In the genomic region with DNA sequence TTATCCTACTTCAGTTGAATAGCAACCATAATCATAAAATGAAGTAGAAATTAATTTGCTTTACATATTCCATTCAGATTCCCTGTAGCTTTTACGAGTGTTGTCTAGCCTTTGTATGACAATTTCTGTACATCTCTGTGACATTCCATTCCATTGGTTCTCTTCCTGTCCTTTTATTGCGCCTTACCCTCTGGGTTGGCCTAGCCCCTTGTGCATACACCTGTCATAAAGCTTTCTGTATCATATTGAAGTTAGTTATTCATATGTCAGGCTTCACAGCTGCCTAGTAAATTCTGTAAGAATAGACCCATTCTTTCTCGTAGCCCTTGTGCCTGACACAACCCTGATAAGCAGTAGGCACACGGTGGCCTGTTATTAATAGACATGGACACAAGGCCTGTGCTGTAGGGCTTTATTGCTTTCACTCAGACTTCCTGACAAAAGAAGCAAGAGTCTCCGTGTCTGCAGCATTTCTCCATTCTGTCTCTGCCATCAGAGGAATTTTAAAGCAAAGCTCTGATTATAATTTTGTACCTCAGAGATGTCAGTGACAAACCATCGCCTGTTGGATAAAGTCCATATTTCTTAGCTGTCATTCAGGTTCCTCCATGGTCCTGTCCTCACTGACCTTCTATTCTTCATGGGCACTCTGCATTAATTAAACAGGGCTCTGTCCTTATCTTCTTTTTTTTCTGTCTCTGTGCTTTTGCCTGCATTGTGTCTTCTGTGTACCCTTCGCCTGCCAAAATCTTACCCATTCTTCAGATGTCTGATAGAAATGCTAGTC, we compare ENCODE assay signal across 14 cellular contexts. TPM values are rescaled to one million over a fixed set of nuclear protein-coding genes. Genes with fewer than 3 reads are reported as not detected.
DNase-seq lines count a peak whose midpoint lies in the region; ATAC-seq, FAIRE-seq and TF ChIP-seq lines count a peak whose summit lies in the region.
"Had no signal": no experiment of that assay in that cellular context is flagged by ENCODE, and none has a peak within 500 bp of the region (broad histone marks: within the 10 kb centered on the region; RNA-seq: fewer than 3 reads in every experiment).

No MANE protein-coding gene starts in this region.

- in situ Hi-C loops in K562 (cut with MboI) = no loop called here

- no peak overlapping the region for H2AFZ ChIP-seq in K562 (ENCODE audit: low read depth, low read length)

- H3K4me2 ChIP-seq in K562 (ENCODE audit: insufficient read depth, low read length) = no peak overlapping the region

- CTCF ChIA-PET in K562 (lab: Yijun Ruan, JAX; ENCODE audit: low intra/inter-chr PET ratio) = no interaction called here

- peak overlapping the region; percentile 44 to 92 (median 55) for H3K27ac Mint-ChIP-seq in CD4-positive, CD25-positive, alpha-beta regulatory T cell

- 48% methylated on average over 7 of the region's 7 CpGs for WGBS in K562 (ENCODE audit: insufficient coverage, low coverage, missing lambda C conversion rate)
- WGBS in right cardiac atrium = 51% methylated on average over 7 of the region's 7 CpGs

- peaks cover 2% of the 10 kb centered on the region for H3K4me1 ChIP-seq in CD4-positive, CD25-positive, alpha-beta regulatory T cell (ENCODE audit: control insufficient read depth, insufficient read depth, low read length, poor library complexity, severe bottlenecking)
- peaks cover 0 to 6% of the 10 kb centered on the region in 2 experiments; a peak in 1 of 5 replicates for H3K4me1 ChIP-seq in K562 (replicated peaks in 1 of 2; ENCODE audit: control insufficient read depth in 2 of 2, insufficient read depth in 2 of 2, low read length in 2 of 2)
- H3K4me1 ChIP-seq in right cardiac atrium (ENCODE audit: control insufficient read depth, insufficient read depth, low read length) = peaks cover 5% of the 10 kb centered on the region

- DNase-seq in CD4-positive, CD25-positive, alpha-beta regulatory T cell = no peak
- peak in 1 of 4 experiments; percentile 30 for DNase-seq in K562 (ENCODE audit: extremely low read depth in 1 of 4, low spot score in 3 of 4)
- DNase-seq in right cardiac atrium = no peak
- no peak for DNase-seq in sciatic nerve (ENCODE audit: low spot score)
- no peak for DNase-seq in NCI-H524 (lab: John Stamatoyannopoulos, UW)
- no peak for DNase-seq in NCI-H1694 treated with DMSO at 0.1 percent for 48 hours (lab: John Stamatoyannopoulos, UW)
- DNase-seq: DND-41, GOT3, naive B cell, spleen had no signal

- no peak for TF ChIP-seq EP300 in K562 (IDR thresholded peaks at IDR 0.05; ENCODE audit: low read length)

- no peaks in the 10 kb centered on the region for H3K27me3 ChIP-seq in CD4-positive, CD25-positive, alpha-beta regulatory T cell (ENCODE audit: control insufficient read depth, insufficient read depth, low read length)
- no peaks in the 10 kb centered on the region for H3K27me3 ChIP-seq in K562 (ENCODE audit: control insufficient read depth in 2 of 2, insufficient read depth in 2 of 2, low read length in 2 of 2)
- no peaks in the 10 kb centered on the region for H3K27me3 ChIP-seq in right cardiac atrium (ENCODE audit: control insufficient read depth, insufficient read depth)
- H3K27me3 ChIP-seq: spleen had no signal

- no peaks in the 10 kb centered on the region for H3K27me3 Mint-ChIP-seq in CD4-positive, CD25-positive, alpha-beta regulatory T cell
- H3K27me3 Mint-ChIP-seq: naive B cell had no signal

- ATAC-seq in CD4-positive, CD25-positive, alpha-beta regulatory T cell (ENCODE audit: low read depth in 2 of 2) = no peak
- ATAC-seq in K562 (peak; percentile 23; the same call in 1 of the 3 replicates), right cardiac atrium (peak; percentile 74 to 82), sciatic nerve (peak; percentile 55), GM19397 (IDR thresholded peaks at IDR 0.05; ENCODE audit: unreplicated experiment) (no peak), GM19035 (IDR thresholded peaks at IDR 0.05; ENCODE audit: unreplicated experiment) (no peak)
- ATAC-seq: GM12878 had no signal

- peaks cover 14% of the 10 kb centered on the region for H3K36me3 Mint-ChIP-seq in CD4-positive, CD25-positive, alpha-beta regulatory T cell

- peaks cover 25% of the 10 kb centered on the region for H3K36me3 ChIP-seq in CD4-positive, CD25-positive, alpha-beta regulatory T cell (ENCODE audit: control insufficient read depth, insufficient read depth, low read length)
- H3K36me3 ChIP-seq in K562 (ENCODE audit: control insufficient read depth, insufficient read depth, low read length) = peaks cover 39% of the 10 kb centered on the region; the same call in 2 of the 3 replicates

- H3K4me3 ChIP-seq in CD4-positive, CD25-positive, alpha-beta regulatory T cell (ENCODE audit: low read depth, low read length) = no peak overlapping the region
- H3K4me3 ChIP-seq in K562 = no peak overlapping the region
- no peak overlapping the region for H3K4me3 ChIP-seq in right cardiac atrium (ENCODE audit: low read length)
- H3K4me3 ChIP-seq: GM12878, spleen had no signal

- H3K9ac ChIP-seq in K562 (ENCODE audit: insufficient read depth in 1 of 2, low read depth in 2 of 2, low read length in 2 of 2) = no peak overlapping the region

- intact Hi-C loops in K562 (cut with micrococcal nuclease) (loop anchor here (5.0 kb wide), 1 partner anchor 163 kb away; a partner anchor contains a TSS), right cardiac atrium (cut with DNase I) (no loop called here), sciatic nerve (cut with DNase I) (no loop called here)

- no peaks in the 10 kb centered on the region for H3K79me2 ChIP-seq in K562 (ENCODE audit: control insufficient read depth, insufficient read depth, low read length)

- TF ChIP-seq CTCF in K562 (IDR thresholded peaks at IDR 0.05 in 2 of 3, conservative IDR thresholded peaks at IDR 0.05 in 1 of 3; ENCODE audit: insufficient read depth in 2 of 3, low read depth in 1 of 3, low read length in 3 of 3) = no peak

- POLR2A ChIA-PET in K562 (lab: Yijun Ruan, JAX) = interaction anchor here (0.6 kb wide), 1 partner anchor 436 kb away, joined by 3 read pairs; no protein-coding TSS in a partner anchor

- TF ChIP-seq RAD21 in K562 (CRISPR knock-in tag; conservative IDR thresholded peaks at IDR 0.05 in 1 of 2, IDR thresholded peaks at IDR 0.05 in 1 of 2) = no peak

- no peak overlapping the region for H3K27ac ChIP-seq in CD4-positive, CD25-positive, alpha-beta regulatory T cell (ENCODE audit: insufficient read depth, low read length, poor library complexity, severe bottlenecking)
- H3K27ac ChIP-seq in K562 (ENCODE audit: extremely low read depth, low read depth, low read length) (0 out of 3 replicates have a peak overlapping the region, but pooled peaks have one; percentile 9), right cardiac atrium (ENCODE audit: low read length) (peak overlapping the region; percentile 92)

- H3K9me3 ChIP-seq in CD4-positive, CD25-positive, alpha-beta regulatory T cell (ENCODE audit: control insufficient read depth in 2 of 2, low read length in 2 of 2) = no peaks in the 10 kb centered on the region
- H3K9me3 ChIP-seq in K562 (replicated peaks; ENCODE audit: control insufficient read depth, insufficient read depth, low read depth, low read length) = no peaks in the 10 kb centered on the region
- no peaks in the 10 kb centered on the region for H3K9me3 ChIP-seq in right cardiac atrium (ENCODE audit: control insufficient read depth, low read length)
- H3K9me3 ChIP-seq: spleen had no signal

- H3K4me1 Mint-ChIP-seq in CD4-positive, CD25-positive, alpha-beta regulatory T cell = peaks cover 5 to 10% (median 6%) of the 10 kb centered on the region in 4 donors

- no peaks in the 10 kb centered on the region for H3K9me1 ChIP-seq in K562 (ENCODE audit: control insufficient read depth, insufficient read depth, low read length)

- no peak for TF ChIP-seq POLR2A in K562 (conservative IDR thresholded peaks at IDR 0.05)

- BruUV-seq in K562 (replicated peaks; lab: Mats Ljungman, UMichigan) = no TSS peak

- FAIRE-seq in K562 (lab: Jason Lieb, UNC) = no peak
- FAIRE-seq: bronchial epithelial cell, GM12878 had no signal

- no peaks in the 10 kb centered on the region for H4K20me1 ChIP-seq in K562 (replicated peaks; ENCODE audit: control insufficient read depth, insufficient read depth, low read length)

- peaks cover 0 to 2% (median 0%) of the 10 kb centered on the region in 7 donors for H3K9me3 Mint-ChIP-seq in CD4-positive, CD25-positive, alpha-beta regulatory T cell
- H3K9me3 Mint-ChIP-seq: naive B cell had no signal

- H3K4me3 Mint-ChIP-seq in CD4-positive, CD25-positive, alpha-beta regulatory T cell = no peak overlapping the region
- H3K4me3 Mint-ChIP-seq: naive B cell had no signal

TF ChIP-seq in K562, 482 proteins besides CTCF, POLR2A, EP300 and RAD21 (continues in another document):
- TF ChIP-seq RCOR1 (IDR thresholded peaks at IDR 0.05; ENCODE audit: borderline replicate concordance in 1 of 2, low read depth in 2 of 2, low read length in 2 of 2) (no peak), MEIS2 (IDR thresholded peaks at IDR 0.05; ENCODE audit: partially characterized antibody) (peak; percentile 5)

RNA-seq across cellular contexts. Expression of a gene that starts 49.4 kb away (rescaled TPM):
- total RNA-seq in CD4-positive, CD25-positive, alpha-beta regulatory T cell = 17.6 TPM
- polyA plus RNA-seq in CD4-positive, CD25-positive, alpha-beta regulatory T cell = 10 to 100 TPM; 56.2 to 84.0 (median 71.2) TPM
- 18.0 and 26.5 TPM in 2 replicates for total RNA-seq in K562 (2011; cell fraction: chromatin; rRNA removed; ENCODE audit: low replicate concordance)
- total RNA-seq in K562 (2011; cell fraction: nucleolus; rRNA removed) = 39.3 and 42.0 TPM in 2 replicates
- total RNA-seq in K562 (2011; cell fraction: nucleoplasm; rRNA removed) = 27.0 and 30.7 TPM in 2 replicates
- total RNA-seq in K562 (2014; rRNA removed) (165 and 212 TPM in 2 replicates), K562 (2014; rRNA removed; fragmentation: Illumina TruSeq; extraction: Trizol) (25.5 and 26.3 TPM in 2 replicates), K562 (2015; rRNA removed; fragmentation: Illumina TruSeq; extraction: Trizol) (60.4 and 63.7 TPM in 2 replicates), K562 (2021) (94.7 and 99.6 TPM in 2 replicates), right cardiac atrium (10 to 100 TPM in 3 of 4 donors, 1 to 10 TPM in 1; 7.2 to 13.1 (median 11.3) TPM), sciatic nerve (10.6 TPM)
- polyA plus RNA-seq in K562 (2011; rRNA removed) (119 and 164 TPM in 2 replicates), K562 (2014; fragmentation: Illumina TruSeq; extraction: Trizol) (35.2 and 84.7 TPM in 2 replicates), K562 (2014; fragmentation: Nextera tagmentation; extraction: Ambion mirVana) (1 to 10 TPM; 5.2 to 8.9 TPM), K562 (2014; rRNA removed) (208 and 209 TPM in 2 replicates), right cardiac atrium (12.7 TPM)
- polyA plus RNA-seq in K562 (2011; cell fraction: cytosol; rRNA removed) = 249 and 453 TPM in 2 replicates
- 84.6 and 89.3 TPM in 2 replicates for polyA plus RNA-seq in K562 (2011; cell fraction: nucleus; rRNA removed)
- 60.9 and 80.1 TPM in 2 replicates for polyA plus RNA-seq in K562 (2012)
- polyA minus RNA-seq in K562 (2011; rRNA and poly(A)+ RNA removed) = 21.5 and 30.2 TPM in 2 replicates
- polyA minus RNA-seq in K562 (2011; cell fraction: cytosol; rRNA and poly(A)+ RNA removed) = 46.1 and 91.5 TPM in 2 replicates
- 7.7 and 13.4 TPM in 2 replicates for polyA minus RNA-seq in K562 (2011; cell fraction: nucleus; rRNA and poly(A)+ RNA removed)

Comparison
In these comparisons a context has a peak if more than half of its experiments do, and no peak if none do; other contexts are left out.
1. ATAC-seq: peak in K562 (single experiment), right cardiac atrium (2 of 2) and sciatic nerve (single experiment); none in CD4-positive, CD25-positive, alpha-beta regulatory T cell (0 of 2), GM19397 (single experiment) and GM19035 (single experiment).